ENCODE assay signal across 2 cellular contexts in the genomic region with DNA sequence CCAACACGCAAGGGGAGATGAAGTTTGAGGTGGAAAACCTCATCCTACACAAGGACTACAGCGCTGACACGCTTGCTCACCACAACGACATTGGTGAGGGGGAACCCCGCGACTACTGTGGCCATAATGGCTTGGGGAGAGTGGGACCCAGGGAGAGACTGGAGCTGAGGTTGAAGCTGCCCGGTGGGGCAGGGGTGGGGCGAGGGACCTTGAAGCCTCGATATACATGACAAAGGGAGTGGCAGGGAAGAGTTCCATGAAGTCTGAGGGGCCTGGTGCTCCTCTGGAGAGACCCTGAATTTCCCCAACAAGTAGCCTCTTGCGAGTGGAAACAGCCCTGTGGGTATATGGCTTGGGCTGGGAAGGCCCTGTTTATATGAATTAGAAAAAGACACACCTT.
TF ChIP-seq lines count a peak whose summit lies in the region.

No MANE protein-coding gene starts in this region.

TF ChIP-seq in GM23338, 12 proteins besides CTCF, POLR2A, EP300 and RAD21:
- TF ChIP-seq, protein P1, sequence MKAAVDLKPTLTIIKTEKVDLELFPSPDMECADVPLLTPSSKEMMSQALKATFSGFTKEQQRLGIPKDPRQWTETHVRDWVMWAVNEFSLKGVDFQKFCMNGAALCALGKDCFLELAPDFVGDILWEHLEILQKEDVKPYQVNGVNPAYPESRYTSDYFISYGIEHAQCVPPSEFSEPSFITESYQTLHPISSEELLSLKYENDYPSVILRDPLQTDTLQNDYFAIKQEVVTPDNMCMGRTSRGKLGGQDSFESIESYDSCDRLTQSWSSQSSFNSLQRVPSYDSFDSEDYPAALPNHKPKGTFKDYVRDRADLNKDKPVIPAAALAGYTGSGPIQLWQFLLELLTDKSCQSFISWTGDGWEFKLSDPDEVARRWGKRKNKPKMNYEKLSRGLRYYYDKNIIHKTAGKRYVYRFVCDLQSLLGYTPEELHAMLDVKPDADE (IDR thresholded peaks at IDR 0.05), result no peak
- TF ChIP-seq, protein P2, sequence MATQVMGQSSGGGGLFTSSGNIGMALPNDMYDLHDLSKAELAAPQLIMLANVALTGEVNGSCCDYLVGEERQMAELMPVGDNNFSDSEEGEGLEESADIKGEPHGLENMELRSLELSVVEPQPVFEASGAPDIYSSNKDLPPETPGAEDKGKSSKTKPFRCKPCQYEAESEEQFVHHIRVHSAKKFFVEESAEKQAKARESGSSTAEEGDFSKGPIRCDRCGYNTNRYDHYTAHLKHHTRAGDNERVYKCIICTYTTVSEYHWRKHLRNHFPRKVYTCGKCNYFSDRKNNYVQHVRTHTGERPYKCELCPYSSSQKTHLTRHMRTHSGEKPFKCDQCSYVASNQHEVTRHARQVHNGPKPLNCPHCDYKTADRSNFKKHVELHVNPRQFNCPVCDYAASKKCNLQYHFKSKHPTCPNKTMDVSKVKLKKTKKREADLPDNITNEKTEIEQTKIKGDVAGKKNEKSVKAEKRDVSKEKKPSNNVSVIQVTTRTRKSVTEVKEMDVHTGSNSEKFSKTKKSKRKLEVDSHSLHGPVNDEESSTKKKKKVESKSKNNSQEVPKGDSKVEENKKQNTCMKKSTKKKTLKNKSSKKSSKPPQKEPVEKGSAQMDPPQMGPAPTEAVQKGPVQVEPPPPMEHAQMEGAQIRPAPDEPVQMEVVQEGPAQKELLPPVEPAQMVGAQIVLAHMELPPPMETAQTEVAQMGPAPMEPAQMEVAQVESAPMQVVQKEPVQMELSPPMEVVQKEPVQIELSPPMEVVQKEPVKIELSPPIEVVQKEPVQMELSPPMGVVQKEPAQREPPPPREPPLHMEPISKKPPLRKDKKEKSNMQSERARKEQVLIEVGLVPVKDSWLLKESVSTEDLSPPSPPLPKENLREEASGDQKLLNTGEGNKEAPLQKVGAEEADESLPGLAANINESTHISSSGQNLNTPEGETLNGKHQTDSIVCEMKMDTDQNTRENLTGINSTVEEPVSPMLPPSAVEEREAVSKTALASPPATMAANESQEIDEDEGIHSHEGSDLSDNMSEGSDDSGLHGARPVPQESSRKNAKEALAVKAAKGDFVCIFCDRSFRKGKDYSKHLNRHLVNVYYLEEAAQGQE (IDR thresholded peaks at IDR 0.05; ENCODE audit: unreplicated experiment), result no peak

TF ChIP-seq in WTC11, 78 proteins besides CTCF, POLR2A, EP300 and RAD21 (continued from another document):
- TF ChIP-seq, protein P3, sequence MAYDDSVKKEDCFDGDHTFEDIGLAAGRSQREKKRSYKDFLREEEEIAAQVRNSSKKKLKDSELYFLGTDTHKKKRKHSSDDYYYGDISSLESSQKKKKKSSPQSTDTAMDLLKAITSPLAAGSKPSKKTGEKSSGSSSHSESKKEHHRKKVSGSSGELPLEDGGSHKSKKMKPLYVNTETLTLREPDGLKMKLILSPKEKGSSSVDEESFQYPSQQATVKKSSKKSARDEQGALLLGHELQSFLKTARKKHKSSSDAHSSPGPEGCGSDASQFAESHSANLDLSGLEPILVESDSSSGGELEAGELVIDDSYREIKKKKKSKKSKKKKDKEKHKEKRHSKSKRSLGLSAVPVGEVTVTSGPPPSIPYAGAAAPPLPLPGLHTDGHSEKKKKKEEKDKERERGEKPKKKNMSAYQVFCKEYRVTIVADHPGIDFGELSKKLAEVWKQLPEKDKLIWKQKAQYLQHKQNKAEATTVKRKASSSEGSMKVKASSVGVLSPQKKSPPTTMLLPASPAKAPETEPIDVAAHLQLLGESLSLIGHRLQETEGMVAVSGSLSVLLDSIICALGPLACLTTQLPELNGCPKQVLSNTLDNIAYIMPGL (CRISPR knock-in tag; IDR thresholded peaks at IDR 0.05), result no peak
- TF ChIP-seq ZNF263 (CRISPR knock-in tag; IDR thresholded peaks at IDR 0.05; ENCODE audit: low read depth) (no peak), ZBTB21 (CRISPR knock-in tag; IDR thresholded peaks at IDR 0.05; ENCODE audit: borderline replicate concordance) (no peak)
